ENCODE assay signal across 14 cellular contexts in the genomic region with DNA sequence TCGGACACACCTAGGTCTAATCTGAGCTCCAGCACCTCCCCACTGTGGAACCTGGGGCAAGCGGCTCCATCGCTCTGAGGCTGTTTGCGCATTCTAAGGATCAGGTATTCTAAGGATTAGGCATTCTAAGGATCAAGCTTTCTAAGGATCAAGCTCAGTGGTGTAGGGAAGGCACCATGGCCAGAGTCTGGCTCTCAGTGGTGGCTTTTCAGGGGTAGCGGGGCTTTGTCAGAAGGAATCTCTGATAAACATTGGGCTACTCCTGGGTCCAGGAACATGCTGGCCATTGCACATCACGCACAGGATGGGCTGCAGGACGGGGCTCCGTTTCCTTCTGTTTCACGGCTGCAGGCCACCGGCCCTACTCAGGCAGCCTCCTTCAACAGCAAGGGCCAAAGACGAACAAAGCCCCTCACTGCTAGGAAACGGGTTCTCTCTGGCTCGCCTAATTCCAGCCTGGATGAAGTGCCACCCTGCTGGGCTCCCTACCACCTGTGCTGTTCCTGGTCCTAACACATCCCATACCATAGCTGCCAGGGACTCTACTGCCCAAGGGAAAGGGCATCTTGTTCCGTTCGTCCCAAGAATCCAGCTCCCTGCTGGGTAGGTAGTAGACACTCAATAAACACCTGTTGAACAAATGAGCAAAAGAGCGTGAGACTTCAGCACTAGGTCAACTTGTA. TPM values are rescaled to one million over a fixed set of nuclear protein-coding genes. Genes with fewer than 3 reads are reported as not detected.
DNase-seq lines count a peak whose midpoint lies in the region; ATAC-seq and TF ChIP-seq lines count a peak whose summit lies in the region.
"Had no signal": no experiment of that assay in that cellular context is flagged by ENCODE, and none has a peak within 500 bp of the region (broad histone marks: within the 10 kb centered on the region; RNA-seq: fewer than 3 reads in every experiment).

No MANE protein-coding gene starts in this region.

- peak overlapping the region; percentile 10 for H3K9ac ChIP-seq in adipocyte (ENCODE audit: low read length)
- H3K9ac ChIP-seq: SK-N-SH had no signal

- TF ChIP-seq CTCF in osteoblast (IDR thresholded peaks at IDR 0.05; ENCODE audit: extremely low read depth, low read depth, low read length), result no peak
- no peak for TF ChIP-seq CTCF in tibial artery (IDR thresholded peaks at IDR 0.05)

- intact Hi-C loops in tibial artery (cut with DNase I; ENCODE audit: low total_unique reads), result no loop called here

- peaks cover 60% of the 10 kb centered on the region for H3K4me1 ChIP-seq in adipocyte (ENCODE audit: control insufficient read depth, insufficient read depth, low read length)
- H3K4me1 ChIP-seq in osteoblast (ENCODE audit: insufficient read depth, low read length), result peaks cover 37% of the 10 kb centered on the region
- H3K4me1 ChIP-seq in tibial artery, result peaks cover 0 to 86% (median 61%) of the 10 kb centered on the region in 4 donors

- H3K79me2 ChIP-seq in osteoblast (ENCODE audit: insufficient read depth, low read length), result no peaks in the 10 kb centered on the region

- H3K36me3 ChIP-seq in H7 (replicated peaks; ENCODE audit: control insufficient read depth, insufficient read depth, low read length), result no peaks in the 10 kb centered on the region
- no peaks in the 10 kb centered on the region for H3K36me3 ChIP-seq in adipocyte (ENCODE audit: control insufficient read depth, insufficient read depth, low read length, severe bottlenecking)
- no peaks in the 10 kb centered on the region for H3K36me3 ChIP-seq in osteoblast (ENCODE audit: insufficient read depth, low read length)
- peaks cover 0 to 4% (median 0%) of the 10 kb centered on the region in 3 donors for H3K36me3 ChIP-seq in tibial artery

- H3K27me3 ChIP-seq in H7 (ENCODE audit: control insufficient read depth, insufficient read depth, low read length), result peaks cover 21% of the 10 kb centered on the region
- no peaks in the 10 kb centered on the region for H3K27me3 ChIP-seq in adipocyte (replicated peaks; ENCODE audit: control insufficient read depth, insufficient read depth, low read length)
- peaks cover 29% of the 10 kb centered on the region for H3K27me3 ChIP-seq in osteoblast (ENCODE audit: insufficient read depth, low read length)
- no peaks in the 10 kb centered on the region for H3K27me3 ChIP-seq in tibial artery

- H3K4me2 ChIP-seq in osteoblast (ENCODE audit: insufficient read depth, low read length), result no peak overlapping the region
- H3K4me2 ChIP-seq: GM23338, SK-N-SH had no signal

- H3K27ac ChIP-seq in osteoblast (ENCODE audit: low read depth, low read length), result no peak overlapping the region
- peak overlapping the region in 1 of 2 donors; percentile 96 for H3K27ac ChIP-seq in tibial artery
- H3K27ac ChIP-seq: C4-2B had no signal

- ATAC-seq in HG02571 (IDR thresholded peaks at IDR 0.05; ENCODE audit: unreplicated experiment), result no peak
- ATAC-seq: GM23338 had no signal

- H4K20me1 ChIP-seq in osteoblast (ENCODE audit: insufficient read depth, low read length), result no peaks in the 10 kb centered on the region

- no peaks in the 10 kb centered on the region for H3K9me3 ChIP-seq in adipocyte (ENCODE audit: control insufficient read depth, low read length)
- no peaks in the 10 kb centered on the region for H3K9me3 ChIP-seq in osteoblast (ENCODE audit: low read depth, low read length)
- H3K9me3 ChIP-seq in tibial artery, result no peaks in the 10 kb centered on the region
- H3K9me3 ChIP-seq: SK-N-SH had no signal

- no peak overlapping the region for H2AFZ ChIP-seq in osteoblast (ENCODE audit: low read length)
- H2AFZ ChIP-seq: GM23338 had no signal

- no peak overlapping the region for H3K4me3 ChIP-seq in H7 (ENCODE audit: insufficient read depth, low read depth, low read length)
- H3K4me3 ChIP-seq in adipocyte (ENCODE audit: low read length), result no peak overlapping the region
- no peak overlapping the region for H3K4me3 ChIP-seq in osteoblast (ENCODE audit: insufficient read depth, low read length)
- no peak overlapping the region for H3K4me3 ChIP-seq in tibial artery
- H3K4me3 ChIP-seq: GM23338 had no signal

- DNase-seq in H7, result peak; percentile 25
- DNase-seq in adipocyte (ENCODE audit: low read depth), result no peak
- DNase-seq in osteoblast (ENCODE audit: insufficient read length, low spot score, missing footprints), result peak; percentile 39
- DNase-seq in tibial artery, result peak; percentile 11 to 55
- DNase-seq in activated naive CD4-positive, alpha-beta T cell (lab: John Stamatoyannopoulos, UW), result no peak
- no peak for DNase-seq in DMS 273 treated with DMSO at 0.1 percent for 48 hours (lab: John Stamatoyannopoulos, UW)
- DNase-seq: KG1, NCI-H1092, NCI-H345, NCI-H526 treated with DMSO at 0.1 percent for 48 hours, SK-N-SH had no signal

RNA-seq across cellular contexts. Expression of a gene that starts 5.5 kb away (rescaled TPM):
- 0.28 and 0.67 TPM in 2 replicates for total RNA-seq in H7 (2014; rRNA removed; shearing (Covaris generic))
- 13.8 and 14.4 TPM in 2 replicates for total RNA-seq in osteoblast

RNA-seq across cellular contexts. Expression of a gene that starts 19.9 kb away (rescaled TPM):
- 27.3 and 29.6 TPM in 2 replicates for total RNA-seq in H7 (2014; rRNA removed; shearing (Covaris generic))
- total RNA-seq in osteoblast, result 49.2 and 51.3 TPM in 2 replicates

RNA-seq across cellular contexts. Expression of a gene that starts 45.2 kb away (rescaled TPM):
- total RNA-seq in H7 (2014; rRNA removed; shearing (Covaris generic)), result 13.3 and 21.3 TPM in 2 replicates
- 11.8 and 14.5 TPM in 2 replicates for total RNA-seq in osteoblast

RNA-seq across cellular contexts. Expression of a gene that starts 49.7 kb away (rescaled TPM):
- 116 and 129 TPM in 2 replicates for total RNA-seq in H7 (2014; rRNA removed; shearing (Covaris generic))
- total RNA-seq in osteoblast, result 388 and 457 TPM in 2 replicates

Comparison
In these comparisons a context has a peak if more than half of its experiments do, and no peak if none do; other contexts are left out.
1. DNase-seq: peak in H7 (single experiment), osteoblast (single experiment) and tibial artery (2 of 2); none in adipocyte (single experiment), activated naive CD4-positive, alpha-beta T cell (0 of 4) and DMS 273 treated with DMSO at 0.1 percent for 48 hours (single experiment).